In genomic region chr2:147843864-147844690, GRCh38 we compare ENCODE assay signal across 8 cellular contexts. TPM values are rescaled to one million over a fixed set of nuclear protein-coding genes. Genes with fewer than 3 reads are reported as not detected.
DNase-seq lines count a peak whose midpoint lies in the region; ATAC-seq and TF ChIP-seq lines count a peak whose summit lies in the region.

No MANE protein-coding gene starts in this region.

- peak; percentile 73 for ATAC-seq in HG03378 (IDR thresholded peaks at IDR 0.05; ENCODE audit: unreplicated experiment)

- peaks cover 35% of the 10 kb centered on the region for H3K4me1 Mint-ChIP-seq in activated CD4-positive, alpha-beta T cell treated with anti-CD3 and anti-CD28 coated beads, Interleukin-2, amount 10 ng/mL, durations not matched to agents 7 days and 5 days

- peak overlapping the region; percentile 86 for H3K4me3 Mint-ChIP-seq in activated CD4-positive, alpha-beta T cell treated with anti-CD3 and anti-CD28 coated beads, Interleukin-2, amount 10 ng/mL, durations not matched to agents 7 days and 5 days

- no peaks in the 10 kb centered on the region for H3K9me3 Mint-ChIP-seq in activated CD4-positive, alpha-beta T cell treated with anti-CD3 and anti-CD28 coated beads, Interleukin-2, amount 10 ng/mL, durations not matched to agents 7 days and 5 days

- H3K27ac Mint-ChIP-seq in activated CD4-positive, alpha-beta T cell treated with anti-CD3 and anti-CD28 coated beads, Interleukin-2, amount 10 ng/mL, durations not matched to agents 7 days and 5 days, result peak overlapping the region; percentile 92

- H3K4me3 ChIP-seq in coronary artery, result peak overlapping the region; percentile 82

- TF ChIP-seq CTCF in AG09319 (IDR thresholded peaks at IDR 0.05; ENCODE audit: low read depth, low read length) (peak; percentile 27), coronary artery (IDR thresholded peaks at IDR 0.05) (no peak)

- DNase-seq in AG09319 (ENCODE audit: extremely low read depth, low read depth) (peak; percentile 77), GM19238 (ENCODE audit: insufficient read length, low spot score) (peak; percentile 86), NCI-H446 treated with DMSO at 0.1 percent for 48 hours (lab: John Stamatoyannopoulos, UW) (peak; percentile 77), coronary artery (ENCODE audit: low spot score) (peak; percentile 93), left kidney (ENCODE audit: low read depth, low spot score) (peak; percentile 97)
- DNase-seq in activated CD4-positive, alpha-beta T cell treated with anti-CD3 and anti-CD28 coated beads, Interleukin-2, amount 10 ng/mL, durations not matched to agents 7 days and 5 days, result peak; percentile 87
- peak; percentile 65 to 82 (median 78) for DNase-seq in stimulated activated CD4-positive, alpha-beta T cell treated with anti-CD3 and anti-CD28 coated beads, Interleukin-1b, Interleukin-23, amount 100 ng/mL, for 24 hours (ENCODE audit: low read depth in 4 of 4, low spot score in 1 of 4)

- CTCF ChIA-PET in activated CD4-positive, alpha-beta T cell treated with anti-CD3 and anti-CD28 coated beads, Interleukin-2, amount 10 ng/mL, durations not matched to agents 7 days and 5 days (lab: Charles Lee), result interaction anchor here (1.2 kb wide), 1 partner anchor 761 kb away, joined by 3 read pairs; no protein-coding TSS in a partner anchor

- peak overlapping the region; percentile 97 to 98 for H3K27ac ChIP-seq in coronary artery

- H3K27me3 Mint-ChIP-seq in activated CD4-positive, alpha-beta T cell treated with anti-CD3 and anti-CD28 coated beads, Interleukin-2, amount 10 ng/mL, durations not matched to agents 7 days and 5 days, result peaks cover 50% of the 10 kb centered on the region

- POLR2A ChIA-PET in activated CD4-positive, alpha-beta T cell treated with anti-CD3 and anti-CD28 coated beads, Interleukin-2, amount 10 ng/mL, durations not matched to agents 7 days and 5 days (lab: Charles Lee), result no interaction called here

- peaks cover 9% of the 10 kb centered on the region for H3K36me3 Mint-ChIP-seq in activated CD4-positive, alpha-beta T cell treated with anti-CD3 and anti-CD28 coated beads, Interleukin-2, amount 10 ng/mL, durations not matched to agents 7 days and 5 days (ENCODE audit: low read depth)

RNA-seq across cellular contexts. Expression of gene ACVR2A, which starts 0.8 kb away (rescaled TPM):
- total RNA-seq in activated CD4-positive, alpha-beta T cell treated with anti-CD3 and anti-CD28 coated beads, Interleukin-2, amount 10 ng/mL, durations not matched to agents 7 days and 5 days, result 10 to 100 TPM in 1 of 2 experiments, 1 to 10 TPM in 1; 9.2 to 10.8 TPM

Comparison
In these comparisons a context has a peak if more than half of its experiments do, and no peak if none do; other contexts are left out.
1. Peak in every context shown above with its lines: DNase-seq, ATAC-seq, H3K4me3 ChIP-seq and H3K27ac ChIP-seq.